In the genomic region with DNA sequence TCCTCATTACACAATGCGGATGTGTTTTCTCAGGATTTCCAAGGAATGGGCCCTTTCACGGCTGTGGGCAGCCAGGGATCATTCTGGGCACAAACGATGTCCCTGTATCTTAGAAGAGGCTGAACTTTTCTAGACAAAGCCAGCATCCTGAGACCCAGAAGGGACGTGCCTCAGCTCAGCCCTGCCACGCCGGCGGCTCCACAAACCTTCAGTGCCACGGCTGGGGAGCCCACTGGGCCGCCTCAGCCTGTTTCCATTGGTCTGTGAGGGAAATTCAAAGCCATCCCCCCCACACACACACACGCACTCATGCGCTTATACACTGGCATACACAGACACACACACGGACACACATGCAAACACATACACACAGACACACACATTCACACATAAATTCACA, we compare ENCODE assay signal across 27 cellular contexts.
A peak's percentile ranks its signal among the peaks of the same experiment; 100 is the strongest.
DNase-seq lines count a peak whose midpoint lies in the region; ATAC-seq, FAIRE-seq and TF ChIP-seq lines count a peak whose summit lies in the region.
"Had no signal": no experiment of that assay in that cellular context is flagged by ENCODE, and none has a peak within 500 bp of the region (broad histone marks: within the 10 kb centered on the region; RNA-seq: fewer than 3 reads in every experiment).

No MANE protein-coding gene starts in this region.

- dilution Hi-C loops in IMR-90 (cut with HindIII; ENCODE audit: low sequenced_read_pairs, unreplicated experiment): no loop called here

- H3K18ac ChIP-seq in IMR-90 (ENCODE audit: low read depth, low read length) (no peak overlapping the region), H1 (ENCODE audit: extremely low read depth, low read length) (no peak overlapping the region), neuronal stem cell (ENCODE audit: low read length) (no peak overlapping the region)

- H3K9me1 ChIP-seq in IMR-90 (ENCODE audit: insufficient read depth, low read length): no peaks in the 10 kb centered on the region

- H4K8ac ChIP-seq in IMR-90 (ENCODE audit: low read depth in 2 of 2, low read length in 2 of 2): no peak overlapping the region
- H4K8ac ChIP-seq in H1 (ENCODE audit: extremely low read depth, insufficient read depth, low read length): no peak overlapping the region
- H4K8ac ChIP-seq in neuronal stem cell (ENCODE audit: low read depth, low read length): peak overlapping the region; percentile 58

- H3K9me3 ChIP-seq in IMR-90 (ENCODE audit: control insufficient read depth, insufficient read depth, low read length): peaks cover 63% of the 10 kb centered on the region
- H3K9me3 ChIP-seq in H1 (ENCODE audit: insufficient read depth in 2 of 2, low read depth in 1 of 2, low read length in 1 of 2): no peaks in the 10 kb centered on the region; a peak in 1 of 4 replicates
- peaks cover 0 to 4% of the 10 kb centered on the region in 2 donors for H3K9me3 ChIP-seq in neuronal stem cell (replicated peaks in 1 of 2; ENCODE audit: control insufficient read depth in 2 of 2, insufficient read depth in 1 of 2, low read depth in 1 of 2, low read length in 2 of 2)
- H3K9me3 ChIP-seq in upper lobe of right lung: no peaks in the 10 kb centered on the region
- H3K9me3 ChIP-seq: BE2C had no signal

- CTCF ChIA-PET in IMR-90 (lab: Yijun Ruan, JAX) (no interaction called here), H1 (lab: Charles Lee; ENCODE audit: partially characterized antibody) (no interaction called here)

- no peaks in the 10 kb centered on the region for H3K36me3 ChIP-seq in IMR-90 (ENCODE audit: control insufficient read depth, insufficient read depth, low read length)
- H3K36me3 ChIP-seq in H1 (ENCODE audit: control insufficient read depth in 2 of 4, insufficient read depth in 4 of 4, low read length in 3 of 4): no peaks in the 10 kb centered on the region
- H3K36me3 ChIP-seq in neuronal stem cell (replicated peaks in 1 of 2; ENCODE audit: control insufficient read depth in 2 of 2, insufficient read depth in 2 of 2, low read length in 2 of 2): no peaks in the 10 kb centered on the region
- no peaks in the 10 kb centered on the region for H3K36me3 ChIP-seq in upper lobe of right lung
- H3K36me3 ChIP-seq: BE2C, BLaER1 had no signal

- no peak overlapping the region for H3K4ac ChIP-seq in IMR-90 (ENCODE audit: low read depth, low read length)
- H3K4ac ChIP-seq in H1 (replicated peaks; ENCODE audit: insufficient read length, low read depth, low read length): no peak overlapping the region
- H3K4ac ChIP-seq in neuronal stem cell (ENCODE audit: low read length): no peak overlapping the region

- no peak for TF ChIP-seq CTCF in IMR-90 (conservative IDR thresholded peaks at IDR 0.05; ENCODE audit: low read depth, low read length)
- TF ChIP-seq CTCF in H1 (IDR thresholded peaks at IDR 0.05; ENCODE audit: control extremely low read depth in 1 of 3, insufficient read depth in 1 of 3, low read depth in 1 of 3, low read length in 3 of 3): no peak
- TF ChIP-seq CTCF in upper lobe of right lung (IDR thresholded peaks at IDR 0.05): no peak

- BruUV-seq in IMR-90 (replicated peaks; lab: Mats Ljungman, UMichigan): no TSS peak

- H3K4me1 ChIP-seq in IMR-90 (ENCODE audit: control insufficient read depth, insufficient read depth, low read length) (no peaks in the 10 kb centered on the region), H1 (replicated peaks in 1 of 4; ENCODE audit: control insufficient read depth in 3 of 4, insufficient read depth in 4 of 4, low read length in 3 of 4) (no peaks in the 10 kb centered on the region), neuronal stem cell (ENCODE audit: control insufficient read depth in 2 of 2, insufficient read depth in 1 of 2, low read depth in 1 of 2, low read length in 2 of 2) (peaks cover 0 to 2% of the 10 kb centered on the region in 2 donors), upper lobe of right lung (no peaks in the 10 kb centered on the region)
- H3K4me1 ChIP-seq: BE2C, BLaER1 had no signal

- H4K20me1 ChIP-seq in IMR-90 (ENCODE audit: insufficient read depth, low read length): no peaks in the 10 kb centered on the region
- peaks cover 0 to 6% of the 10 kb centered on the region in 2 experiments for H4K20me1 ChIP-seq in H1 (replicated peaks in 1 of 2; ENCODE audit: control insufficient read depth in 1 of 2, insufficient read depth in 2 of 2, low read length in 2 of 2)
- H4K20me1 ChIP-seq: BLaER1 had no signal

- H2BK20ac ChIP-seq in IMR-90 (ENCODE audit: low read depth, low read length) (no peak overlapping the region), H1 (ENCODE audit: low read length) (no peak overlapping the region)

- intact Hi-C loops in IMR-90 (cut with micrococcal nuclease) (no loop called here), upper lobe of right lung (cut with DNase I) (no loop called here)

- no peak overlapping the region for H4K5ac ChIP-seq in IMR-90 (ENCODE audit: low read depth, low read length)
- H4K5ac ChIP-seq in H1 (ENCODE audit: insufficient read length, low read depth, low read length): no peak overlapping the region

- no peaks in the 10 kb centered on the region; a peak in 1 of 4 replicates for H3K79me2 ChIP-seq in H1 (ENCODE audit: control insufficient read depth in 1 of 2, insufficient read depth in 2 of 2, low read length in 2 of 2)

- TF ChIP-seq RAD21 in IMR-90 (IDR thresholded peaks at IDR 0.05; ENCODE audit: low read length): no peak
- no peak for TF ChIP-seq RAD21 in H1 (IDR thresholded peaks at IDR 0.05 in 1 of 2, conservative IDR thresholded peaks at IDR 0.05 in 1 of 2; ENCODE audit: low read depth in 2 of 2, low read length in 2 of 2)

- WGBS in IMR-90 (ENCODE audit: extremely low coverage in 2 of 2, insufficient read length in 1 of 2), 2 experiments: 89% methylated on average over 3 of the region's 12 CpGs; no CpG with 5 or more reads in 1 of the 2 experiments
- 96% methylated on average over 12 of the region's 12 CpGs; no CpG with 5 or more reads in 1 of the 2 experiments for WGBS in H1 (ENCODE audit: extremely low coverage in 1 of 2, insufficient coverage in 1 of 2, insufficient read length in 1 of 2, insufficient replicate concordance in 2 of 2, low coverage in 1 of 2, low lambda C conversion rate in 2 of 2, missing lambda C conversion rate in 1 of 2), 2 experiments
- no CpG with 5 or more reads among the region's 12 CpGs for WGBS in neuronal stem cell (ENCODE audit: extremely low coverage in 2 of 2, insufficient read length in 2 of 2, insufficient replicate concordance in 1 of 2), 2 donors

- POLR2A ChIA-PET in IMR-90 (lab: Charles Lee; ENCODE audit: unreplicated experiment) (no interaction called here), H1 (lab: Charles Lee; ENCODE audit: partially characterized antibody) (no interaction called here)

- in situ Hi-C loops in IMR-90 (cut with MboI; ENCODE audit: low sequenced_read_pairs): no loop called here

- H4K91ac ChIP-seq in IMR-90 (ENCODE audit: insufficient read depth, low read depth, low read length) (no peak overlapping the region), H1 (replicated peaks; ENCODE audit: insufficient read length, low read length) (no peak overlapping the region), neuronal stem cell (ENCODE audit: low read depth, low read length, poor library complexity) (no peak overlapping the region)

- H3K27ac ChIP-seq in IMR-90 (ENCODE audit: insufficient read depth, low read length): no peak overlapping the region
- no peak overlapping the region for H3K27ac ChIP-seq in H1 (ENCODE audit: low read depth, low read length)
- H3K27ac ChIP-seq in neuronal stem cell (replicated peaks; ENCODE audit: low read length): no peak overlapping the region
- H3K27ac ChIP-seq in upper lobe of right lung: no peak overlapping the region
- H3K27ac ChIP-seq: BLaER1 had no signal

- H3K9ac ChIP-seq in IMR-90 (ENCODE audit: low read depth, low read length) (no peak overlapping the region), H1 (replicated peaks in 1 of 4; ENCODE audit: extremely low read depth in 1 of 4, low read depth in 3 of 4, low read length in 3 of 4) (no peak overlapping the region), neuronal stem cell (ENCODE audit: low read depth, low read length, poor library complexity) (peak overlapping the region; percentile 55)
- H3K9ac ChIP-seq: BLaER1 had no signal

- H2BK5ac ChIP-seq in IMR-90 (ENCODE audit: low read depth, low read length, poor library complexity, severe bottlenecking) (peak overlapping the region; percentile 81), H1 (ENCODE audit: low read depth, low read length) (no peak overlapping the region), neuronal stem cell (ENCODE audit: low read length) (no peak overlapping the region)

- TF ChIP-seq POLR2A in IMR-90 (IDR thresholded peaks at IDR 0.05; ENCODE audit: low read depth, low read length): no peak
- no peak for TF ChIP-seq POLR2A in H1 (IDR thresholded peaks at IDR 0.05; ENCODE audit: control extremely low read depth in 1 of 2, low read depth in 2 of 2, low read length in 2 of 2)

- no peak overlapping the region for H2BK120ac ChIP-seq in IMR-90 (ENCODE audit: low read depth, low read length)
- H2BK120ac ChIP-seq in H1 (replicated peaks; ENCODE audit: low read depth, low read length): no peak overlapping the region
- no peak overlapping the region for H2BK120ac ChIP-seq in neuronal stem cell (ENCODE audit: low read depth, low read length)

- H3K4me2 ChIP-seq in IMR-90 (ENCODE audit: low read depth, low read length) (no peak overlapping the region), H1 (ENCODE audit: insufficient read depth in 1 of 2, low read depth in 2 of 2, low read length in 2 of 2) (no peak overlapping the region), neuronal stem cell (ENCODE audit: insufficient read depth, low read length, poor library complexity, severe bottlenecking) (no peak overlapping the region)
- H3K4me2 ChIP-seq: BLaER1 had no signal

- H3K4me3 ChIP-seq in IMR-90 (ENCODE audit: insufficient read depth, low read depth, low read length) (no peak overlapping the region), H1 (ENCODE audit: extremely low read depth in 1 of 4, insufficient read depth in 2 of 4, low read depth in 3 of 4, low read length in 4 of 4) (no peak overlapping the region), neuronal stem cell (ENCODE audit: low read length in 2 of 2) (no peak overlapping the region), upper lobe of right lung (no peak overlapping the region)
- H3K4me3 ChIP-seq: BLaER1, GM12878 had no signal

- no peak overlapping the region for H2AK5ac ChIP-seq in IMR-90 (ENCODE audit: low read depth, low read length)
- H2AK5ac ChIP-seq in H1 (ENCODE audit: low read depth, low read length): no peak overlapping the region
- peak overlapping the region; percentile 66 for H2AK5ac ChIP-seq in neuronal stem cell (ENCODE audit: low read depth, low read length)

- no peak overlapping the region for H3K56ac ChIP-seq in IMR-90 (ENCODE audit: extremely low read depth, insufficient read depth, low read length)
- H3K56ac ChIP-seq in H1 (replicated peaks; ENCODE audit: insufficient read length, low read depth, low read length): peak overlapping the region; percentile 82

- H3K79me1 ChIP-seq in IMR-90 (ENCODE audit: low read depth in 1 of 2, low read length in 2 of 2) (no peaks in the 10 kb centered on the region), H1 (ENCODE audit: low read depth, low read length) (no peaks in the 10 kb centered on the region), neuronal stem cell (ENCODE audit: low read depth, low read length) (no peaks in the 10 kb centered on the region)

- DNase-seq in IMR-90: no peak
- DNase-seq in H1 (ENCODE audit: low read depth in 1 of 2, low spot score in 2 of 2): no peak
- no peak for DNase-seq in neuronal stem cell (ENCODE audit: low spot score)
- peak; percentile 25 for DNase-seq in upper lobe of right lung
- no peak for DNase-seq in iPS-NIHi11 (ENCODE audit: low spot score)
- DNase-seq in SHP77 (lab: John Stamatoyannopoulos, UW): no peak
- DNase-seq in NCI-H226: no peak
- DNase-seq: 8988T; ACHN; BE2C; C1 segment of cervical spinal cord; CD4-positive, alpha-beta memory T cell; CD4-positive, CD25-positive, alpha-beta regulatory T cell; CD8-positive, alpha-beta memory T cell; COR-L47; DMS 273 treated with DMSO at 0.1 percent for 48 hours; DMS153; DMS53; DND-41; EL; GDM1 had no signal

- peaks cover 8% of the 10 kb centered on the region; the same call in 1 of the 2 replicates for H3K23me2 ChIP-seq in H1 (ENCODE audit: low read depth, low read length)

- TF ChIP-seq EP300 in H1 (IDR thresholded peaks at IDR 0.05; ENCODE audit: borderline replicate concordance in 1 of 2, low read depth in 2 of 2, low read length in 2 of 2): no peak

- no peaks in the 10 kb centered on the region for H3K27me3 ChIP-seq in IMR-90 (ENCODE audit: control insufficient read depth, insufficient read depth, low read length)
- H3K27me3 ChIP-seq in H1 (replicated peaks in 1 of 4; ENCODE audit: control insufficient read depth in 3 of 4, extremely low read depth in 1 of 4, insufficient read depth in 3 of 4, low read length in 3 of 4): no peaks in the 10 kb centered on the region
- no peaks in the 10 kb centered on the region for H3K27me3 ChIP-seq in neuronal stem cell (ENCODE audit: control insufficient read depth in 3 of 3, insufficient read depth in 3 of 3, low read depth in 1 of 3, low read length in 3 of 3)
- peaks cover 5% of the 10 kb centered on the region for H3K27me3 ChIP-seq in upper lobe of right lung
- H3K27me3 ChIP-seq: BE2C, BLaER1 had no signal

- H3K14ac ChIP-seq in IMR-90 (replicated peaks; ENCODE audit: low read depth, low read length) (no peak overlapping the region), H1 (ENCODE audit: insufficient read length) (no peak overlapping the region), neuronal stem cell (ENCODE audit: low read length) (no peak overlapping the region)

- H2AFZ ChIP-seq in IMR-90 (replicated peaks; ENCODE audit: low read length, poor library complexity) (no peak overlapping the region), H1 (ENCODE audit: low read length) (no peak overlapping the region), neuronal stem cell (ENCODE audit: low read length) (no peak overlapping the region)

- H2AK9ac ChIP-seq in IMR-90 (replicated peaks; ENCODE audit: low read depth, low read length, poor library complexity): no peak overlapping the region

- ATAC-seq in IMR-90 (ENCODE audit: low read depth): no peak
- ATAC-seq in upper lobe of right lung: no peak
- no peak for ATAC-seq in HG02938 (IDR thresholded peaks at IDR 0.05; ENCODE audit: unreplicated experiment)
- ATAC-seq: GM12878 had no signal

- no peak overlapping the region for H2BK15ac ChIP-seq in IMR-90 (ENCODE audit: low read depth, low read length)
- H2BK15ac ChIP-seq in H1 (ENCODE audit: low read length): 0 out of 2 replicates have a peak overlapping the region, but pooled peaks have one; percentile 9
- no peak overlapping the region for H2BK15ac ChIP-seq in neuronal stem cell (ENCODE audit: low read length)

- H2BK12ac ChIP-seq in H1 (ENCODE audit: low read depth, low read length): no peak overlapping the region
- H2BK12ac ChIP-seq in neuronal stem cell (ENCODE audit: low read length): no peak overlapping the region

- H3K23ac ChIP-seq in IMR-90 (ENCODE audit: low read depth, low read length) (no peak overlapping the region), H1 (ENCODE audit: insufficient read length) (no peak overlapping the region), neuronal stem cell (ENCODE audit: low read depth, low read length, poor library complexity) (no peak overlapping the region)

- FAIRE-seq in H1 (lab: Jason Lieb, UNC): no peak
- FAIRE-seq: A204.1, GM12878, GM12892, GM18507 had no signal
